ENCODE assay signal across 9 cellular contexts in genomic region chr5:175867587-175868347, GRCh38. TPM values are rescaled to one million over a fixed set of nuclear protein-coding genes. Genes with fewer than 3 reads are reported as not detected.
DNase-seq lines count a peak whose midpoint lies in the region; ATAC-seq, FAIRE-seq and TF ChIP-seq lines count a peak whose summit lies in the region.
"Had no signal": no experiment of that assay in that cellular context is flagged by ENCODE, and none has a peak within 500 bp of the region (broad histone marks: within the 10 kb centered on the region; RNA-seq: fewer than 3 reads in every experiment).

No MANE protein-coding gene starts in this region.

- peak; percentile 80 for TF ChIP-seq RAD21 in A549 (conservative IDR thresholded peaks at IDR 0.05 in 1 of 2, IDR thresholded peaks at IDR 0.05 in 1 of 2)

- peak overlapping the region; percentile 97 to 99 for H3K27ac ChIP-seq in A549
- H3K27ac ChIP-seq: SJCRH30 had no signal

- TF ChIP-seq EP300 in A549 (IDR thresholded peaks at IDR 0.05): peak; percentile 93; a peak in 4 of 5 replicates

- POLR2A ChIA-PET in A549 (lab: Yijun Ruan, JAX): interaction anchor here (1.0 to 1.6 kb wide), 3 partner anchors 13 to 137 kb away, joined by 4 to 7 read pairs (median 5); no protein-coding TSS in a partner anchor

- no peak for TF ChIP-seq POLR2A in A549 (IDR thresholded peaks at IDR 0.05; ENCODE audit: low read length)

- DNase-seq in A549 (ENCODE audit: low read depth in 1 of 2, low spot score in 1 of 2): peak; percentile 95 to 96
- DNase-seq in NCI-H2227 treated with DMSO at 0.1 percent for 48 hours (lab: John Stamatoyannopoulos, UW): peak; percentile 50
- peak; percentile 60 for DNase-seq in ecto neural progenitor cell (ENCODE audit: low spot score)
- no peak for DNase-seq in stimulated activated CD4-positive, alpha-beta T cell treated with anti-CD3 and anti-CD28 coated beads, Interleukin-12 subunit alpha, Interleukin-12 subunit beta, amount 100 ng/mL, for 4 hours
- no peak for DNase-seq in OCI-M2 (lab: John Stamatoyannopoulos, UW; ENCODE audit: unreplicated experiment)
- no peak for DNase-seq in central memory CD4-positive, alpha-beta T cell

- peak; percentile 52 for TF ChIP-seq CTCF in A549 (IDR thresholded peaks at IDR 0.05)
- TF ChIP-seq CTCF in GM12873 (IDR thresholded peaks at IDR 0.05; ENCODE audit: insufficient read depth, low read depth, low read length, missing control alignments): peak; percentile 46

- FAIRE-seq in A549 (lab: Jason Lieb, UNC): peak; percentile 100

- H3K4me1 ChIP-seq in A549: peaks cover 78% of the 10 kb centered on the region
- H3K4me1 ChIP-seq: SJCRH30 had no signal

- CTCF ChIA-PET in A549 (lab: Yijun Ruan, JAX): interaction anchor here (0.5 to 13.6 kb wide), 27 partner anchors 8 to 341 kb away, joined by 3 to 232 read pairs (median 4); no protein-coding TSS in a partner anchor

- H3K4me2 ChIP-seq in A549: peak overlapping the region; percentile 78

- H3K9me3 ChIP-seq in A549: no peaks in the 10 kb centered on the region
- H3K9me3 ChIP-seq: SJCRH30 had no signal

- H3K4me3 ChIP-seq in A549: peak overlapping the region; percentile 82
- H3K4me3 ChIP-seq: SJCRH30 had no signal

- ATAC-seq in A549 (peak; percentile 55 to 64), HG02588 (IDR thresholded peaks at IDR 0.05; ENCODE audit: unreplicated experiment) (no peak)

- 33% methylated on average over 15 of the region's 16 CpGs for WGBS in A549 (ENCODE audit: missing lambda C conversion rate)

TF ChIP-seq in A549, 52 proteins besides CTCF, POLR2A, EP300 and RAD21 (continues in another document):
- TF ChIP-seq HOXB13 (CRISPR knock-in tag; IDR thresholded peaks at IDR 0.05; ENCODE audit: low read depth) (no peak), USF2 (IDR thresholded peaks at IDR 0.05) (no peak), HMGXB4 (CRISPR knock-in tag; IDR thresholded peaks at IDR 0.05; ENCODE audit: borderline replicate concordance) (no peak), RCOR1 (IDR thresholded peaks at IDR 0.05; ENCODE audit: low read depth, low read length) (no peak), RARB (CRISPR knock-in tag; IDR thresholded peaks at IDR 0.05) (no peak), EHMT2 (IDR thresholded peaks at IDR 0.05; ENCODE audit: low read depth) (no peak), MAFK (IDR thresholded peaks at IDR 0.05; ENCODE audit: partially characterized antibody) (no peak), NFE2L2 (conservative IDR thresholded peaks at IDR 0.05; ENCODE audit: low read length) (no peak), CEBPB (IDR thresholded peaks at IDR 0.05) (peak; percentile 95), RFX5 (IDR thresholded peaks at IDR 0.05) (no peak), ZSCAN20 (CRISPR knock-in tag; IDR thresholded peaks at IDR 0.05) (no peak), CHD4 (IDR thresholded peaks at IDR 0.05; ENCODE audit: borderline replicate concordance) (no peak), HEYL (CRISPR knock-in tag; IDR thresholded peaks at IDR 0.05) (no peak), TP53 (CRISPR knock-in tag; IDR thresholded peaks at IDR 0.05) (no peak), FOSB (CRISPR knock-in tag; IDR thresholded peaks at IDR 0.05) (no peak), BHLHE40 (IDR thresholded peaks at IDR 0.05; ENCODE audit: low read depth, low read length) (no peak), ESRRA (IDR thresholded peaks at IDR 0.05; ENCODE audit: borderline replicate concordance, low read length) (peak; percentile 18; the same call in 1 of the 2 replicates), SMC3 (IDR thresholded peaks at IDR 0.05) (peak; percentile 79), POLR2AphosphoS2 (conservative IDR thresholded peaks at IDR 0.05; ENCODE audit: low read length) (no peak), JUN (IDR thresholded peaks at IDR 0.05) (peak; percentile 93 to 97), RNF2 (IDR thresholded peaks at IDR 0.05; ENCODE audit: borderline replicate concordance, low read depth) (no peak), ATOH8 (CRISPR knock-in tag; IDR thresholded peaks at IDR 0.05; ENCODE audit: low read depth) (no peak), CHD2 (IDR thresholded peaks at IDR 0.05; ENCODE audit: low read length, partially characterized antibody) (no peak), REST (IDR thresholded peaks at IDR 0.05) (no peak), KDM5A (IDR thresholded peaks at IDR 0.05) (no peak), HOXA7 (CRISPR knock-in tag; IDR thresholded peaks at IDR 0.05) (no peak), E2F6 (IDR thresholded peaks at IDR 0.05; ENCODE audit: borderline replicate concordance, low read depth) (no peak; the same call in 1 of the 2 replicates), ZNF302 (CRISPR knock-in tag; IDR thresholded peaks at IDR 0.05) (no peak), MAX (IDR thresholded peaks at IDR 0.05) (peak; percentile 86), SREBF2 (IDR thresholded peaks at IDR 0.05) (no peak), ZC3H11A (IDR thresholded peaks at IDR 0.05) (no peak), MYC (IDR thresholded peaks at IDR 0.05; ENCODE audit: borderline replicate concordance, low read length) (peak; percentile 55; the same call in 1 of the 2 replicates), FOSL2 (IDR thresholded peaks at IDR 0.05) (no peak), FOSL2 (CRISPR knock-in tag; IDR thresholded peaks at IDR 0.05) (peak; percentile 21; the same call in 1 of the 2 replicates)

RNA-seq across cellular contexts. Expression of gene CPLX2, which starts 3.6 kb away (rescaled TPM):
- polyA plus RNA-seq in A549 (2011; rRNA removed): 365 and 415 TPM in 2 replicates
- polyA plus RNA-seq in A549 (2012; cell fraction: cytosol; rRNA removed): 262 and 269 TPM in 2 replicates
- 257 and 259 TPM in 2 replicates for polyA plus RNA-seq in A549 (2012; cell fraction: nucleus; rRNA removed)
- polyA plus RNA-seq in A549 (2017; fragmentation: RNase III; extraction: RNeasy Plus Mini Kit Qiagen cat#74134 plus additional on column Dnase treatment): 360 to 395 TPM (median 360 TPM) in 3 replicates
- polyA minus RNA-seq in A549 (2011; rRNA and poly(A)+ RNA removed): 372 and 391 TPM in 2 replicates

Comparison
In these comparisons a context has a peak if more than half of its experiments do, and no peak if none do; other contexts are left out.
1. DNase-seq: peak in A549 (2 of 2), NCI-H2227 treated with DMSO at 0.1 percent for 48 hours (single experiment) and ecto neural progenitor cell (single experiment); none in stimulated activated CD4-positive, alpha-beta T cell treated with anti-CD3 and anti-CD28 coated beads, Interleukin-12 subunit alpha, Interleukin-12 subunit beta, amount 100 ng/mL, for 4 hours (single experiment), OCI-M2 (single experiment) and central memory CD4-positive, alpha-beta T cell (single experiment).